ENCODE assay signal across 17 cellular contexts in the genomic region with DNA sequence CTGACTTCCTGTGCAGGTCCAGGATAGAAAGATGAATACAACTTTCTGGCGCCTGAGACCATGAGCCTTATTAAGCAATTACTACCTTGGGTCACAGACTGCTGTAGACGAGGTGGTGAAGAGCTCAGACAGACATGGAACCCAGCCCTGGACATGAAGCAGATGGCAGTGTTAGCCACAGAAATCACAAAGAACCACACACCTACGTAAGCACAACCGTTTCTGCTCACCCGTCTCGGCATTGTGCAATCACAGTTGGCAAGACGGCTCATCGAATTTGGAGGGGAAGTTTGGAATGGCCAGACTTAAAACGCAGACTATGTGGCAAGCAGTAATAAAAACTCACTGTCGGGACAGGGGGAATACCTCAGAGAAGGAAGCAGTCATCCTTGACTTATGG. TPM values are rescaled to one million over a fixed set of nuclear protein-coding genes. Genes with fewer than 3 reads are reported as not detected.
DNase-seq lines count a peak whose midpoint lies in the region; ATAC-seq and TF ChIP-seq lines count a peak whose summit lies in the region.
"Had no signal": no experiment of that assay in that cellular context is flagged by ENCODE, and none has a peak within 500 bp of the region (broad histone marks: within the 10 kb centered on the region; RNA-seq: fewer than 3 reads in every experiment).

No MANE protein-coding gene starts in this region.

- CTCF ChIA-PET in mammary epithelial cell (lab: Charles Lee; ENCODE audit: low non-redundant PET): interaction anchor here (0.7 kb wide), 1 partner anchor 85 kb away, joined by 3 read pairs; no protein-coding TSS in a partner anchor

- 93% methylated on average over 10 of the region's 10 CpGs for WGBS in mammary epithelial cell (ENCODE audit: low coverage, missing lambda C conversion rate)
- 40 to 65% methylated on average over 10 of the region's 10 CpGs for WGBS in thyroid gland, 2 donors

- no peak overlapping the region for H2AFZ ChIP-seq in mammary epithelial cell (ENCODE audit: low read depth, low read length)

- in situ Hi-C loops in mammary epithelial cell (cut with MboI; ENCODE audit: low sequenced_read_pairs in 2 of 2): no loop called here

- no peak overlapping the region for H3K4me3 Mint-ChIP-seq in mesothelial cell of epicardium
- H3K4me3 Mint-ChIP-seq: activated naive CD8-positive, alpha-beta T cell treated with anti-CD3 and anti-CD28 coated beads for 36 hours; CD4-positive, alpha-beta memory T cell; WTC11 had no signal

- H3K4me1 Mint-ChIP-seq in mesothelial cell of epicardium: no peaks in the 10 kb centered on the region
- H3K4me1 Mint-ChIP-seq: WTC11 had no signal

- intact Hi-C loops in mammary epithelial cell (cut with micrococcal nuclease): no loop called here
- intact Hi-C loops in left lung (cut with DNase I): no loop called here
- intact Hi-C loops in thyroid gland (cut with DNase I): no loop called here

- peaks cover 4% of the 10 kb centered on the region for H3K9me3 Mint-ChIP-seq in mesothelial cell of epicardium
- H3K9me3 Mint-ChIP-seq: activated naive CD8-positive, alpha-beta T cell treated with anti-CD3 and anti-CD28 coated beads for 36 hours had no signal

- H3K79me2 ChIP-seq in mammary epithelial cell (ENCODE audit: insufficient read depth, low read length): no peaks in the 10 kb centered on the region

- no peaks in the 10 kb centered on the region for H3K27me3 Mint-ChIP-seq in mesothelial cell of epicardium (ENCODE audit: low read depth)
- H3K27me3 Mint-ChIP-seq: activated naive CD8-positive, alpha-beta T cell treated with anti-CD3 and anti-CD28 coated beads for 36 hours; CD4-positive, alpha-beta memory T cell had no signal

- no peaks in the 10 kb centered on the region for H3K27me3 ChIP-seq in mammary epithelial cell (ENCODE audit: insufficient read depth, low read length)
- no peaks in the 10 kb centered on the region for H3K27me3 ChIP-seq in left lung
- H3K27me3 ChIP-seq in thyroid gland: no peaks in the 10 kb centered on the region
- H3K27me3 ChIP-seq: esophagus muscularis mucosa had no signal

- ATAC-seq in left lung (peak; percentile 78), HG02623 (IDR thresholded peaks at IDR 0.05; ENCODE audit: unreplicated experiment) (no peak)
- ATAC-seq: WTC11 had no signal

- TF ChIP-seq CTCF in mammary epithelial cell (conservative IDR thresholded peaks at IDR 0.05 in 1 of 2, IDR thresholded peaks at IDR 0.05 in 1 of 2; ENCODE audit: extremely low read depth in 1 of 2, insufficient read depth in 1 of 2, low read depth in 1 of 2, low read length in 2 of 2) (no peak), left lung (IDR thresholded peaks at IDR 0.05) (no peak), thyroid gland (IDR thresholded peaks at IDR 0.05) (peak in 4 of 6 experiments; percentile 5 to 52 (median 30)), mesothelial cell of epicardium (IDR thresholded peaks at IDR 0.05; ENCODE audit: unreplicated experiment) (no peak)

- H3K9ac ChIP-seq in mammary epithelial cell (ENCODE audit: insufficient read depth, low read length): no peak overlapping the region

- H3K36me3 Mint-ChIP-seq in mesothelial cell of epicardium: peaks cover 7% of the 10 kb centered on the region
- H3K36me3 Mint-ChIP-seq: activated naive CD8-positive, alpha-beta T cell treated with anti-CD3 and anti-CD28 coated beads for 36 hours; WTC11 had no signal

- BruUV-seq in mammary epithelial cell (replicated peaks; lab: Mats Ljungman, UMichigan): no TSS peak

- H3K9me3 ChIP-seq in mammary epithelial cell (replicated peaks; ENCODE audit: insufficient read depth, low read length): no peaks in the 10 kb centered on the region
- H3K9me3 ChIP-seq in left lung: no peaks in the 10 kb centered on the region
- H3K9me3 ChIP-seq in thyroid gland: no peaks in the 10 kb centered on the region
- H3K9me3 ChIP-seq: esophagus muscularis mucosa had no signal

- H4K20me1 ChIP-seq in mammary epithelial cell (ENCODE audit: insufficient read depth, low read length): no peaks in the 10 kb centered on the region

- no peak overlapping the region for H3K4me3 ChIP-seq in mammary epithelial cell (replicated peaks in 1 of 3; ENCODE audit: insufficient read depth in 1 of 3, low read depth in 2 of 3, low read length in 3 of 3)
- no peak overlapping the region for H3K4me3 ChIP-seq in left lung
- no peak overlapping the region for H3K4me3 ChIP-seq in thyroid gland (replicated peaks in 1 of 3)
- H3K4me3 ChIP-seq: esophagus muscularis mucosa had no signal

- no peak overlapping the region for H3K27ac Mint-ChIP-seq in mesothelial cell of epicardium
- H3K27ac Mint-ChIP-seq: activated naive CD8-positive, alpha-beta T cell treated with anti-CD3 and anti-CD28 coated beads for 36 hours; WTC11 had no signal

- DNase-seq in MV-4-11 (lab: John Stamatoyannopoulos, UW) (peak; percentile 98), mammary epithelial cell (peak; percentile 80), left lung (peak in 1 of 2 donors; percentile 83), thyroid gland (peak; percentile 75 to 79), mesothelial cell of epicardium (ENCODE audit: low spot score in 2 of 2, unreplicated experiment in 2 of 2) (no peak), D341Med (ENCODE audit: low spot score) (no peak), NCI-H2196 (lab: John Stamatoyannopoulos, UW; ENCODE audit: unreplicated experiment) (no peak)
- DNase-seq: activated CD8-positive, alpha-beta memory T cell treated with anti-CD3 and anti-CD28 coated beads, Interleukin-2, amount 50 U/mL, for 4 hours; activated naive CD8-positive, alpha-beta T cell treated with anti-CD3 and anti-CD28 coated beads for 36 hours; CD4-positive, alpha-beta memory T cell; KG1; stimulated activated CD4-positive, alpha-beta T cell treated with anti-CD3 and anti-CD28 coated beads, Interleukin-4, amount 100 ng/mL, for 4 hours; stimulated activated naive CD4-positive, alpha-beta T cell; SW 1271 had no signal

- TF ChIP-seq POLR2A in thyroid gland (IDR thresholded peaks at IDR 0.05): no peak

- H3K36me3 ChIP-seq in mammary epithelial cell (ENCODE audit: insufficient read depth, low read length) (no peaks in the 10 kb centered on the region), left lung (no peaks in the 10 kb centered on the region), thyroid gland (no peaks in the 10 kb centered on the region)
- H3K36me3 ChIP-seq: esophagus muscularis mucosa had no signal

- no peak overlapping the region for H3K4me2 ChIP-seq in mammary epithelial cell (ENCODE audit: insufficient read depth, low read depth, low read length)

- dilution Hi-C loops in mammary epithelial cell (cut with HindIII; ENCODE audit: low sequenced_read_pairs): no loop called here

- H3K4me1 ChIP-seq in mammary epithelial cell (ENCODE audit: insufficient read depth, low read length): no peaks in the 10 kb centered on the region
- H3K4me1 ChIP-seq in left lung: peaks cover 0 to 33% of the 10 kb centered on the region in 2 donors
- H3K4me1 ChIP-seq in thyroid gland: peaks cover 10 to 15% of the 10 kb centered on the region in 2 donors
- H3K4me1 ChIP-seq: esophagus muscularis mucosa had no signal

- H3K27ac ChIP-seq in mammary epithelial cell (ENCODE audit: insufficient read depth, low read depth, low read length): no peak overlapping the region
- peak overlapping the region; percentile 26 to 91 for H3K27ac ChIP-seq in left lung
- peak overlapping the region; percentile 45 to 61 (median 56) for H3K27ac ChIP-seq in thyroid gland
- H3K27ac ChIP-seq: esophagus muscularis mucosa had no signal

RNA-seq across cellular contexts. Expression of a gene that starts 24.3 kb away (rescaled TPM):
- under 1 TPM in 1 of 2 donors, not detected in 1; 0.17 TPM for total RNA-seq in mammary epithelial cell
- 0.05 TPM for polyA plus RNA-seq in mammary epithelial cell
- polyA minus RNA-seq in mammary epithelial cell: not detected
- total RNA-seq in left lung: 1 to 10 TPM in 1 of 2 donors, under 1 TPM in 1; 0.73 to 1.2 TPM
- 1 to 10 TPM in 3 of 4 donors, under 1 TPM in 1; 0.89 to 2.0 (median 1.5) TPM for total RNA-seq in thyroid gland
- total RNA-seq in mesothelial cell of epicardium: 2.6 to 3.6 TPM (median 3.5 TPM) in 3 replicates

Comparison
In these comparisons a context has a peak if more than half of its experiments do, and no peak if none do; other contexts are left out.
1. DNase-seq: peak in MV-4-11 (single experiment), mammary epithelial cell (single experiment) and thyroid gland (2 of 2); none in mesothelial cell of epicardium (0 of 2), D341Med (single experiment) and NCI-H2196 (single experiment).
2. CTCF ChIP-seq: peak in thyroid gland (4 of 6); none in mammary epithelial cell (0 of 2), left lung (0 of 2) and mesothelial cell of epicardium (single experiment).